In genomic region chr2:232419245-232420072, GRCh38 we compare ENCODE assay signal across 2 cellular contexts.
TF ChIP-seq lines count a peak whose summit lies in the region.

No MANE protein-coding gene starts in this region.

TF ChIP-seq in SK-N-SH, 30 proteins besides CTCF, POLR2A, EP300 and RAD21 (continued from another document):
- TF ChIP-seq EZH2phosphoT487 (IDR thresholded peaks at IDR 0.05; ENCODE audit: borderline replicate concordance, low read depth) (no peak), MEF2A (IDR thresholded peaks at IDR 0.05; ENCODE audit: borderline replicate concordance, low read depth) (no peak), RCOR1 (IDR thresholded peaks at IDR 0.05; ENCODE audit: low read length) (no peak), SMC3 (IDR thresholded peaks at IDR 0.05; ENCODE audit: low read depth, low read length) (no peak), USF2 (IDR thresholded peaks at IDR 0.05; ENCODE audit: borderline replicate concordance, low read depth, low read length) (no peak)

TF ChIP-seq in SK-N-SH treated with all-trans-retinoic acid at 6 μM for 48 hours, 23 proteins besides CTCF, POLR2A, EP300 and RAD21 (continued from another document):
- TF ChIP-seq TSHZ2 (CRISPR knock-in tag; IDR thresholded peaks at IDR 0.05) (no peak), SNAI2 (CRISPR knock-in tag; IDR thresholded peaks at IDR 0.05) (no peak), PPARA (CRISPR knock-in tag; IDR thresholded peaks at IDR 0.05; ENCODE audit: borderline replicate concordance) (no peak), ZNF565 (CRISPR knock-in tag; conservative IDR thresholded peaks at IDR 0.05; ENCODE audit: low read depth) (no peak), RARB (CRISPR knock-in tag; IDR thresholded peaks at IDR 0.05) (no peak), GLIS3 (CRISPR knock-in tag; IDR thresholded peaks at IDR 0.05) (no peak), ISL1 (CRISPR knock-in tag; IDR thresholded peaks at IDR 0.05) (no peak), ARNTL (CRISPR knock-in tag; IDR thresholded peaks at IDR 0.05; ENCODE audit: borderline replicate concordance, low read depth) (no peak), CSDC2 (CRISPR knock-in tag; IDR thresholded peaks at IDR 0.05) (no peak), ZFP30 (CRISPR knock-in tag; IDR thresholded peaks at IDR 0.05) (no peak), TCF4 (CRISPR knock-in tag; IDR thresholded peaks at IDR 0.05; ENCODE audit: borderline replicate concordance) (no peak)
